ENCODE assay signal across 11 cellular contexts in genomic region chr6:90000864-90001731, GRCh38.
DNase-seq lines count a peak whose midpoint lies in the region; ATAC-seq and TF ChIP-seq lines count a peak whose summit lies in the region.
"Had no signal": no experiment of that assay in that cellular context is flagged by ENCODE, and none has a peak within 500 bp of the region (broad histone marks: within the 10 kb centered on the region; RNA-seq: fewer than 3 reads in every experiment).

No MANE protein-coding gene starts in this region.

- no peaks in the 10 kb centered on the region for H3K27me3 Mint-ChIP-seq in stimulated activated memory B cell treated with anti-CD40 and anti-IgM and Interleukin-4, amounts not matched to agents 10 μg/mL and 1 μg/mL and 100 μg/mL, for 72 hours
- H3K27me3 Mint-ChIP-seq: CD8-positive, alpha-beta memory T cell had no signal

- intact Hi-C loops in upper lobe of right lung (cut with DNase I) = no loop called here

- DNase-seq in stimulated activated CD4-positive, alpha-beta T cell treated with anti-CD3 and anti-CD28 coated beads, Interleukin-12 subunit alpha, Interleukin-12 subunit beta, amount 100 ng/mL, for 48 hours (ENCODE audit: low read depth in 2 of 3, low spot score in 1 of 3) = peak in 2 of 3 donors; percentile 45 to 76
- DNase-seq in stimulated activated CD4-positive, alpha-beta T cell treated with anti-CD3 and anti-CD28 coated beads, Interleukin-4, amount 100 ng/mL, for 1 hour = no peak
- DNase-seq in NCI-H82 treated with DMSO at 0.1 percent for 48 hours (lab: John Stamatoyannopoulos, UW; ENCODE audit: unreplicated experiment) (peak; percentile 96), epithelial cell of prostate (ENCODE audit: low read depth, low spot score) (no peak), upper lobe of right lung (no peak)
- DNase-seq: CD8-positive, alpha-beta memory T cell; MM.1S; PC-9 had no signal

- no peaks in the 10 kb centered on the region for H3K9me3 ChIP-seq in upper lobe of right lung

- H3K27ac Mint-ChIP-seq in stimulated activated memory B cell treated with anti-CD40 and anti-IgM and Interleukin-4, amounts not matched to agents 10 μg/mL and 1 μg/mL and 100 μg/mL, for 72 hours = no peak overlapping the region

- H3K4me1 ChIP-seq in upper lobe of right lung = peaks cover 4% of the 10 kb centered on the region

- peaks cover 26% of the 10 kb centered on the region for H3K36me3 Mint-ChIP-seq in stimulated activated memory B cell treated with anti-CD40 and anti-IgM and Interleukin-4, amounts not matched to agents 10 μg/mL and 1 μg/mL and 100 μg/mL, for 72 hours

- no peak overlapping the region for H3K4me3 ChIP-seq in upper lobe of right lung
- H3K4me3 ChIP-seq: PC-9 had no signal

- H3K36me3 ChIP-seq in upper lobe of right lung = no peaks in the 10 kb centered on the region

- H3K27ac ChIP-seq in epithelial cell of prostate = peak overlapping the region; percentile 60
- no peak overlapping the region for H3K27ac ChIP-seq in upper lobe of right lung
- H3K27ac ChIP-seq: PC-9 had no signal

- H3K4me3 Mint-ChIP-seq in stimulated activated memory B cell treated with anti-CD40 and anti-IgM and Interleukin-4, amounts not matched to agents 10 μg/mL and 1 μg/mL and 100 μg/mL, for 72 hours = no peak overlapping the region

- TF ChIP-seq CTCF in upper lobe of right lung (IDR thresholded peaks at IDR 0.05) = no peak

- no peaks in the 10 kb centered on the region for H3K27me3 ChIP-seq in upper lobe of right lung

- H3K4me1 Mint-ChIP-seq in stimulated activated memory B cell treated with anti-CD40 and anti-IgM and Interleukin-4, amounts not matched to agents 10 μg/mL and 1 μg/mL and 100 μg/mL, for 72 hours = peaks cover 27% of the 10 kb centered on the region

- ATAC-seq in HG02870 (IDR thresholded peaks at IDR 0.05; ENCODE audit: unreplicated experiment) (no peak), upper lobe of right lung (no peak), GM19467 (IDR thresholded peaks at IDR 0.05; ENCODE audit: unreplicated experiment) (no peak)
- ATAC-seq in stimulated activated memory B cell treated with anti-CD40 and anti-IgM and Interleukin-4, amounts not matched to agents 10 μg/mL and 1 μg/mL and 100 μg/mL, for 72 hours = no peak

- no peaks in the 10 kb centered on the region for H3K9me3 Mint-ChIP-seq in stimulated activated memory B cell treated with anti-CD40 and anti-IgM and Interleukin-4, amounts not matched to agents 10 μg/mL and 1 μg/mL and 100 μg/mL, for 72 hours
- H3K9me3 Mint-ChIP-seq: CD8-positive, alpha-beta memory T cell had no signal

Comparison
In these comparisons a context has a peak if more than half of its experiments do, and no peak if none do; other contexts are left out.
1. DNase-seq: peak in stimulated activated CD4-positive, alpha-beta T cell treated with anti-CD3 and anti-CD28 coated beads, Interleukin-12 subunit alpha, Interleukin-12 subunit beta, amount 100 ng/mL, for 48 hours (2 of 3) and NCI-H82 treated with DMSO at 0.1 percent for 48 hours (single experiment); none in stimulated activated CD4-positive, alpha-beta T cell treated with anti-CD3 and anti-CD28 coated beads, Interleukin-4, amount 100 ng/mL, for 1 hour (single experiment), epithelial cell of prostate (single experiment) and upper lobe of right lung (single experiment).